24 cellular contexts compared by ENCODE assay signal in genomic region chr12:38411947-38412346, GRCh38.
"Had no signal": no experiment of that assay in that cellular context is flagged by ENCODE, and none has a peak within 500 bp of the region (broad histone marks: within the 10 kb centered on the region; RNA-seq: fewer than 3 reads in every experiment).

No MANE protein-coding gene starts in this region.

- H3K27me3 ChIP-seq: gastrocnemius medialis, left lung, thyroid gland, vagina had no signal

- H3K9me3 Mint-ChIP-seq: neural crest cell had no signal

- H3K36me3 ChIP-seq: gastrocnemius medialis, left lung, thyroid gland, vagina had no signal

- H3K36me3 Mint-ChIP-seq: mesothelial cell of epicardium; naive B cell; natural killer cell treated with Interleukin-12 subunit alpha and Interleukin-12 subunit beta and Interleukin-15 and Interleukin-18, amount 100 ng/mL, for 72 hours had no signal

- H3K9ac ChIP-seq: parathyroid adenoma had no signal

- H3K27me3 Mint-ChIP-seq: effector memory CD8-positive, alpha-beta T cell; naive B cell; natural killer cell treated with Interleukin-12 subunit alpha and Interleukin-12 subunit beta and Interleukin-15 and Interleukin-18, amount 100 ng/mL, for 72 hours; progenitor cell of endocrine pancreas; stimulated activated naive CD8-positive, alpha-beta T cell treated with anti-CD3 and anti-CD28 coated beads, Interleukin-15, amount 100 ng/mL, for 72 hours had no signal

- H3K9me3 ChIP-seq: gastrocnemius medialis, mucosa of descending colon, thyroid gland, vagina had no signal

- H3K27ac ChIP-seq: gastrocnemius medialis, left lung, parathyroid adenoma, thyroid gland, vagina had no signal

- H3K27ac Mint-ChIP-seq: effector memory CD8-positive, alpha-beta T cell; mesothelial cell of epicardium; naive B cell; natural killer cell treated with Interleukin-12 subunit alpha and Interleukin-12 subunit beta and Interleukin-15 and Interleukin-18, amount 100 ng/mL, for 72 hours; progenitor cell of endocrine pancreas; stimulated activated naive CD8-positive, alpha-beta T cell treated with anti-CD3 and anti-CD28 coated beads, Interleukin-15, amount 100 ng/mL, for 72 hours had no signal

- H3K4me3 ChIP-seq: gastrocnemius medialis, left lung, mucosa of descending colon, smooth muscle cell, thyroid gland, vagina had no signal

- H3K4me1 Mint-ChIP-seq: mesothelial cell of epicardium; naive B cell; stimulated activated naive CD8-positive, alpha-beta T cell treated with anti-CD3 and anti-CD28 coated beads, Interleukin-15, amount 100 ng/mL, for 72 hours had no signal

- H3K4me1 ChIP-seq: gastrocnemius medialis, left lung, parathyroid adenoma, thyroid gland, vagina had no signal

- H3K4me3 Mint-ChIP-seq: effector memory CD8-positive, alpha-beta T cell; mesothelial cell of epicardium; naive B cell; natural killer cell treated with Interleukin-12 subunit alpha and Interleukin-12 subunit beta and Interleukin-15 and Interleukin-18, amount 100 ng/mL, for 72 hours; neural crest cell; stimulated activated naive CD8-positive, alpha-beta T cell treated with anti-CD3 and anti-CD28 coated beads, Interleukin-15, amount 100 ng/mL, for 72 hours had no signal

- DNase-seq: cortex of kidney; effector memory CD8-positive, alpha-beta T cell; foreskin fibroblast; gastrocnemius medialis; left cardiac atrium; left lung; mesenchymal stem cell; mucosa of descending colon; naive B cell; stimulated activated CD4-positive, alpha-beta T cell treated with anti-CD3 and anti-CD28 coated beads, Interleukin-12 subunit alpha, Interleukin-12 subunit beta, amount 100 ng/mL, for 4 hours; stimulated activated CD4-positive, alpha-beta T cell treated with anti-CD3 and anti-CD28 coated beads, Interleukin-1b, Interleukin-23, amount 100 ng/mL, for 48 hours; stimulated activated CD4-positive, alpha-beta T cell treated with anti-CD3 and anti-CD28 coated beads, Interleukin-4, amount 100 ng/mL, for 1 hour; stimulated activated CD8-positive, alpha-beta memory T cell treated with anti-CD3 and anti-CD28 coated beads, Interleukin-4, amount 100 ng/mL, for 48 hours; stimulated activated naive CD4-positive, alpha-beta T cell; stimulated activated naive CD8-positive, alpha-beta T cell treated with anti-CD3 and anti-CD28 coated beads, Interleukin-15, amount 100 ng/mL, for 72 hours; thyroid gland; trophoblast cell had no signal
